Comparison of ENCODE assay signal across 1 cellular context in the genomic region with DNA sequence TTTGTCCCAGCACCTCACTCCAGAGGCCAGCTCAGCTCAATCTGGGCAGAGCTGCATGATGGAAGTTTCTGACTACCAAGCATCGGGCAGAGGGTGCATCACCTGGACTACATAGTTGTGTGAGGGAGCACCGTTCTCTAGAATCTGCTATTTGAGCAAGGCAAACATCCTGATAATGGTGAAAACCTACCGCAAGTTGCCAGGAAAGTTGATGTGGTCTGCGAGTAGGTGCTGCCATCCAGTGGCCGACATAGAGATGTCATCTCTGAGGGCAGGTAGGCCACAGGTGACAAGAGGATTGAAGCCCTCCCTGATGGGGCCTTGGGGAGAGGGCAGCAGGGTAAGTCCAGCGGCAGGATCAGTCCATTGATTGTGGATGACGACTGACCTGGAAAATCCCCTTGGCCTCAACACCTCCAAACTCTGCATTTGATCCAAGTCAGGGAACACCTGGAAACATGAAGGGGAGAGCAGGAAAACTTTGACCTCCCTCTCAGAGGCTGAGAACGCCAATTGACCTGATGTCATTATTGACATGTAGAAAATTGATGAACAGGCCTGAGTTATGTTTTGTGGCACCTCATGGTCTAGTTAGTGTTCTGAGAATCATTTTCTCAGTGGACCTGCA.
TF ChIP-seq lines count a peak whose summit lies in the region.

No MANE protein-coding gene starts in this region.

TF ChIP-seq in HepG2, 621 proteins besides CTCF, POLR2A, EP300 and RAD21 (continued from another document):
- TF ChIP-seq, protein P1, sequence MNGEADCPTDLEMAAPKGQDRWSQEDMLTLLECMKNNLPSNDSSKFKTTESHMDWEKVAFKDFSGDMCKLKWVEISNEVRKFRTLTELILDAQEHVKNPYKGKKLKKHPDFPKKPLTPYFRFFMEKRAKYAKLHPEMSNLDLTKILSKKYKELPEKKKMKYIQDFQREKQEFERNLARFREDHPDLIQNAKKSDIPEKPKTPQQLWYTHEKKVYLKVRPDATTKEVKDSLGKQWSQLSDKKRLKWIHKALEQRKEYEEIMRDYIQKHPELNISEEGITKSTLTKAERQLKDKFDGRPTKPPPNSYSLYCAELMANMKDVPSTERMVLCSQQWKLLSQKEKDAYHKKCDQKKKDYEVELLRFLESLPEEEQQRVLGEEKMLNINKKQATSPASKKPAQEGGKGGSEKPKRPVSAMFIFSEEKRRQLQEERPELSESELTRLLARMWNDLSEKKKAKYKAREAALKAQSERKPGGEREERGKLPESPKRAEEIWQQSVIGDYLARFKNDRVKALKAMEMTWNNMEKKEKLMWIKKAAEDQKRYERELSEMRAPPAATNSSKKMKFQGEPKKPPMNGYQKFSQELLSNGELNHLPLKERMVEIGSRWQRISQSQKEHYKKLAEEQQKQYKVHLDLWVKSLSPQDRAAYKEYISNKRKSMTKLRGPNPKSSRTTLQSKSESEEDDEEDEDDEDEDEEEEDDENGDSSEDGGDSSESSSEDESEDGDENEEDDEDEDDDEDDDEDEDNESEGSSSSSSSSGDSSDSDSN (CRISPR knock-in tag; IDR thresholded peaks at IDR 0.05): 0 out of 2 replicates have a peak, but pooled peaks have one; percentile 27
- TF ChIP-seq, protein P2, sequence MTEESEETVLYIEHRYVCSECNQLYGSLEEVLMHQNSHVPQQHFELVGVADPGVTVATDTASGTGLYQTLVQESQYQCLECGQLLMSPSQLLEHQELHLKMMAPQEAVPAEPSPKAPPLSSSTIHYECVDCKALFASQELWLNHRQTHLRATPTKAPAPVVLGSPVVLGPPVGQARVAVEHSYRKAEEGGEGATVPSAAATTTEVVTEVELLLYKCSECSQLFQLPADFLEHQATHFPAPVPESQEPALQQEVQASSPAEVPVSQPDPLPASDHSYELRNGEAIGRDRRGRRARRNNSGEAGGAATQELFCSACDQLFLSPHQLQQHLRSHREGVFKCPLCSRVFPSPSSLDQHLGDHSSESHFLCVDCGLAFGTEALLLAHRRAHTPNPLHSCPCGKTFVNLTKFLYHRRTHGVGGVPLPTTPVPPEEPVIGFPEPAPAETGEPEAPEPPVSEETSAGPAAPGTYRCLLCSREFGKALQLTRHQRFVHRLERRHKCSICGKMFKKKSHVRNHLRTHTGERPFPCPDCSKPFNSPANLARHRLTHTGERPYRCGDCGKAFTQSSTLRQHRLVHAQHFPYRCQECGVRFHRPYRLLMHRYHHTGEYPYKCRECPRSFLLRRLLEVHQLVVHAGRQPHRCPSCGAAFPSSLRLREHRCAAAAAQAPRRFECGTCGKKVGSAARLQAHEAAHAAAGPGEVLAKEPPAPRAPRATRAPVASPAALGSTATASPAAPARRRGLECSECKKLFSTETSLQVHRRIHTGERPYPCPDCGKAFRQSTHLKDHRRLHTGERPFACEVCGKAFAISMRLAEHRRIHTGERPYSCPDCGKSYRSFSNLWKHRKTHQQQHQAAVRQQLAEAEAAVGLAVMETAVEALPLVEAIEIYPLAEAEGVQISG (CRISPR knock-in tag; IDR thresholded peaks at IDR 0.05): peak; percentile 46; the same call in 1 of the 2 replicates
- 0 out of 2 replicates have a peak, but pooled peaks have one; percentile 31 for TF ChIP-seq RXRA (CRISPR knock-in tag; IDR thresholded peaks at IDR 0.05)
- TF ChIP-seq, protein P3, sequence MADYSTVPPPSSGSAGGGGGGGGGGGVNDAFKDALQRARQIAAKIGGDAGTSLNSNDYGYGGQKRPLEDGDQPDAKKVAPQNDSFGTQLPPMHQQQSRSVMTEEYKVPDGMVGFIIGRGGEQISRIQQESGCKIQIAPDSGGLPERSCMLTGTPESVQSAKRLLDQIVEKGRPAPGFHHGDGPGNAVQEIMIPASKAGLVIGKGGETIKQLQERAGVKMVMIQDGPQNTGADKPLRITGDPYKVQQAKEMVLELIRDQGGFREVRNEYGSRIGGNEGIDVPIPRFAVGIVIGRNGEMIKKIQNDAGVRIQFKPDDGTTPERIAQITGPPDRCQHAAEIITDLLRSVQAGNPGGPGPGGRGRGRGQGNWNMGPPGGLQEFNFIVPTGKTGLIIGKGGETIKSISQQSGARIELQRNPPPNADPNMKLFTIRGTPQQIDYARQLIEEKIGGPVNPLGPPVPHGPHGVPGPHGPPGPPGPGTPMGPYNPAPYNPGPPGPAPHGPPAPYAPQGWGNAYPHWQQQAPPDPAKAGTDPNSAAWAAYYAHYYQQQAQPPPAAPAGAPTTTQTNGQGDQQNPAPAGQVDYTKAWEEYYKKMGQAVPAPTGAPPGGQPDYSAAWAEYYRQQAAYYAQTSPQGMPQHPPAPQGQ (CRISPR knock-in tag; IDR thresholded peaks at IDR 0.05; ENCODE audit: borderline replicate concordance): 0 out of 2 replicates have a peak, but pooled peaks have one; percentile 32
- TF ChIP-seq ZIK1 (CRISPR knock-in tag; IDR thresholded peaks at IDR 0.05; ENCODE audit: borderline replicate concordance, low read depth): no peak
